11 cellular contexts compared by ENCODE assay signal in the genomic region with DNA sequence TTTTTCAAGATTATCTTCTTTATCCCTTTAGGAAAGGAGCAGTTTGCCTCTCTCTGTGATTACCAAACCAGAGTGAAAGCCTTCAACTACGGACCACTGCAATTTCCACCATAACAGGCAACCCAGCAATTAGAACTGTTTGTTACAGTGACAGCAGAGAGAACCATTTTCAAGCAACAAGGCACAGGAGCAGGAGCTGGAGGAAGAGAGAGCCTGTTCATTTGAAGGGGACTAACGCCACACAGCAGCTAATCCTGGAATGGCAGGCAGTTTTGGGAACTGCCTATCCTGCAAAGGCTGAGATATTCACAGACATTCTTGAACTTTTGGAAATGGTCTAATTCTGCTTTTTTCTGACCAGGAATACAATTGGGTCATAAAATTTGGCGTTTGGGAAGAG.
A peak's percentile ranks its signal among the peaks of the same experiment; 100 is the strongest.
DNase-seq lines count a peak whose midpoint lies in the region; ATAC-seq and TF ChIP-seq lines count a peak whose summit lies in the region.
"Had no signal": no experiment of that assay in that cellular context is flagged by ENCODE, and none has a peak within 500 bp of the region (broad histone marks: within the 10 kb centered on the region; RNA-seq: fewer than 3 reads in every experiment).

No MANE protein-coding gene starts in this region.

- no peaks in the 10 kb centered on the region for H3K36me3 Mint-ChIP-seq in type B pancreatic cell
- H3K36me3 Mint-ChIP-seq in stimulated activated effector memory CD8-positive, alpha-beta T cell treated with anti-CD3 and anti-CD28 coated beads, Interleukin-12 subunit alpha, Interleukin-12 subunit beta, amount 100 ng/mL, for 72 hours = no peaks in the 10 kb centered on the region

- ATAC-seq in GM21423 (IDR thresholded peaks at IDR 0.05; ENCODE audit: unreplicated experiment) (no peak), GM18520 (IDR thresholded peaks at IDR 0.05; ENCODE audit: unreplicated experiment) (no peak)
- ATAC-seq in stimulated activated effector memory CD8-positive, alpha-beta T cell treated with anti-CD3 and anti-CD28 coated beads, Interleukin-12 subunit alpha, Interleukin-12 subunit beta, amount 100 ng/mL, for 72 hours = no peak

- H3K27me3 ChIP-seq in left ventricle myocardium inferior (ENCODE audit: low read depth) = no peaks in the 10 kb centered on the region
- H3K27me3 ChIP-seq: esophagus squamous epithelium had no signal

- no peaks in the 10 kb centered on the region for H3K4me1 ChIP-seq in left ventricle myocardium inferior
- H3K4me1 ChIP-seq: esophagus squamous epithelium had no signal

- DNase-seq in left ventricle myocardium inferior (no peak), cardiac septum (ENCODE audit: low spot score) (no peak), OCI-M1 (lab: John Stamatoyannopoulos, UW) (peak; percentile 73), glomerular endothelial cell (ENCODE audit: extremely low read depth, low read depth, low spot score) (peak; percentile 2), type B pancreatic cell (ENCODE audit: extremely low spot score, unreplicated experiment) (no peak)
- DNase-seq in stimulated activated effector memory CD8-positive, alpha-beta T cell treated with anti-CD3 and anti-CD28 coated beads, Interleukin-12 subunit alpha, Interleukin-12 subunit beta, amount 100 ng/mL, for 72 hours (ENCODE audit: low spot score in 2 of 2) = no peak
- DNase-seq: esophagus squamous epithelium, T-helper 9 cell had no signal

- no peak overlapping the region for H3K27ac ChIP-seq in left ventricle myocardium inferior (replicated peaks)
- H3K27ac ChIP-seq: esophagus squamous epithelium had no signal

- no peak overlapping the region for H3K4me3 Mint-ChIP-seq in type B pancreatic cell
- H3K4me3 Mint-ChIP-seq in stimulated activated effector memory CD8-positive, alpha-beta T cell treated with anti-CD3 and anti-CD28 coated beads, Interleukin-12 subunit alpha, Interleukin-12 subunit beta, amount 100 ng/mL, for 72 hours = no peak overlapping the region
- H3K4me3 Mint-ChIP-seq: B cell had no signal

- peaks cover 11% of the 10 kb centered on the region for H3K4me1 Mint-ChIP-seq in type B pancreatic cell (ENCODE audit: unreplicated experiment)
- no peaks in the 10 kb centered on the region for H3K4me1 Mint-ChIP-seq in stimulated activated effector memory CD8-positive, alpha-beta T cell treated with anti-CD3 and anti-CD28 coated beads, Interleukin-12 subunit alpha, Interleukin-12 subunit beta, amount 100 ng/mL, for 72 hours
- H3K4me1 Mint-ChIP-seq: B cell had no signal

- H3K27me3 Mint-ChIP-seq in type B pancreatic cell = no peaks in the 10 kb centered on the region
- H3K27me3 Mint-ChIP-seq: B cell had no signal

- no peak overlapping the region for H3K27ac Mint-ChIP-seq in type B pancreatic cell
- H3K27ac Mint-ChIP-seq in stimulated activated effector memory CD8-positive, alpha-beta T cell treated with anti-CD3 and anti-CD28 coated beads, Interleukin-12 subunit alpha, Interleukin-12 subunit beta, amount 100 ng/mL, for 72 hours = no peak overlapping the region
- H3K27ac Mint-ChIP-seq: B cell had no signal

- H3K4me3 ChIP-seq in left ventricle myocardium inferior = no peak overlapping the region
- H3K4me3 ChIP-seq: esophagus squamous epithelium had no signal

- TF ChIP-seq CTCF in left ventricle myocardium inferior (IDR thresholded peaks at IDR 0.05; ENCODE audit: borderline replicate concordance) (peak; percentile 40), type B pancreatic cell (conservative IDR thresholded peaks at IDR 0.05) (peak; percentile 75)

- no peaks in the 10 kb centered on the region for H3K9me3 ChIP-seq in left ventricle myocardium inferior (replicated peaks)
- H3K9me3 ChIP-seq: esophagus squamous epithelium had no signal

- intact Hi-C loops in left ventricle myocardium inferior (cut with micrococcal nuclease) = no loop called here
- intact Hi-C loops in cardiac septum (cut with DNase I) = no loop called here

- no peaks in the 10 kb centered on the region for H3K36me3 ChIP-seq in left ventricle myocardium inferior
- H3K36me3 ChIP-seq: esophagus squamous epithelium had no signal

- H3K9me3 Mint-ChIP-seq in type B pancreatic cell = peaks cover 5% of the 10 kb centered on the region
- H3K9me3 Mint-ChIP-seq in stimulated activated effector memory CD8-positive, alpha-beta T cell treated with anti-CD3 and anti-CD28 coated beads, Interleukin-12 subunit alpha, Interleukin-12 subunit beta, amount 100 ng/mL, for 72 hours = peaks cover 19% of the 10 kb centered on the region

Comparison
In these comparisons a context has a peak if more than half of its experiments do, and no peak if none do; other contexts are left out.
1. DNase-seq: peak in OCI-M1 (single experiment) and glomerular endothelial cell (single experiment); none in left ventricle myocardium inferior (single experiment), cardiac septum (single experiment), type B pancreatic cell (single experiment) and stimulated activated effector memory CD8-positive, alpha-beta T cell treated with anti-CD3 and anti-CD28 coated beads, Interleukin-12 subunit alpha, Interleukin-12 subunit beta, amount 100 ng/mL, for 72 hours (0 of 2).